ENCODE assay signal across 14 cellular contexts in genomic region chr5:74042559-74043357, GRCh38.
DNase-seq lines count a peak whose midpoint lies in the region; ATAC-seq lines count a peak whose summit lies in the region.
"Had no signal": no experiment of that assay in that cellular context is flagged by ENCODE, and none has a peak within 500 bp of the region (broad histone marks: within the 10 kb centered on the region; RNA-seq: fewer than 3 reads in every experiment).

No MANE protein-coding gene starts in this region.

- DNase-seq in Ammon's horn (ENCODE audit: low spot score) (peak; percentile 45), NCI-H446 treated with DMSO at 0.1 percent for 48 hours (lab: John Stamatoyannopoulos, UW) (peak; percentile 70), fibroblast of gingiva (ENCODE audit: low read depth) (peak; percentile 67), occipital lobe (lab: John Stamatoyannopoulos, UW) (peak; percentile 30), substantia nigra (lab: John Stamatoyannopoulos, UW) (no peak)
- DNase-seq in effector memory CD4-positive, alpha-beta T cell: no peak
- no peak for DNase-seq in activated CD4-positive, CD25-positive, alpha-beta regulatory T cell treated with anti-CD3 and anti-CD28 coated beads, Interleukin-2, amount 50 U/mL, for 72 hours
- DNase-seq: activated naive CD4-positive, alpha-beta T cell; CD4-positive, CD25-positive, alpha-beta regulatory T cell; naive thymus-derived CD4-positive, alpha-beta T cell; NCI-H524; stimulated activated naive B cell treated with anti-CD40 and anti-IgM and Interleukin-4, amounts not matched to agents 10 μg/mL and 1 μg/mL and 100 μg/mL, for 72 hours had no signal

- H3K9me3 ChIP-seq in effector memory CD4-positive, alpha-beta T cell (ENCODE audit: control insufficient read depth, low read length): no peaks in the 10 kb centered on the region

- no peak for ATAC-seq in HG03135 (IDR thresholded peaks at IDR 0.05; ENCODE audit: unreplicated experiment)
- ATAC-seq: GM23338; naive thymus-derived CD4-positive, alpha-beta T cell; stimulated activated naive B cell treated with anti-CD40 and anti-IgM and Interleukin-4, amounts not matched to agents 10 μg/mL and 1 μg/mL and 100 μg/mL, for 72 hours had no signal

- no peaks in the 10 kb centered on the region for H3K4me1 ChIP-seq in effector memory CD4-positive, alpha-beta T cell (ENCODE audit: control insufficient read depth, insufficient read depth, low read length, poor library complexity, severe bottlenecking)

- peaks cover 3% of the 10 kb centered on the region for H3K27me3 ChIP-seq in effector memory CD4-positive, alpha-beta T cell (replicated peaks; ENCODE audit: control insufficient read depth, insufficient read depth, low read length, poor library complexity, severe bottlenecking)

- H3K4me3 ChIP-seq in effector memory CD4-positive, alpha-beta T cell (ENCODE audit: insufficient read depth, low read depth, low read length, poor library complexity, severe bottlenecking): no peak overlapping the region
- H3K4me3 ChIP-seq: GM23338 had no signal

- no peaks in the 10 kb centered on the region for H3K36me3 ChIP-seq in effector memory CD4-positive, alpha-beta T cell (ENCODE audit: control insufficient read depth, insufficient read depth, low read length)

- no peak overlapping the region for H3K27ac ChIP-seq in effector memory CD4-positive, alpha-beta T cell (ENCODE audit: insufficient read depth, low read length, poor library complexity, severe bottlenecking)
- H3K27ac ChIP-seq in substantia nigra (ENCODE audit: low read depth, low read length, poor library complexity, severe bottlenecking): no peak overlapping the region

Comparison
In these comparisons a context has a peak if more than half of its experiments do, and no peak if none do; other contexts are left out.
1. DNase-seq: peak in Ammon's horn (single experiment), NCI-H446 treated with DMSO at 0.1 percent for 48 hours (single experiment), fibroblast of gingiva (single experiment) and occipital lobe (single experiment); none in effector memory CD4-positive, alpha-beta T cell (0 of 3), activated CD4-positive, CD25-positive, alpha-beta regulatory T cell treated with anti-CD3 and anti-CD28 coated beads, Interleukin-2, amount 50 U/mL, for 72 hours (single experiment) and substantia nigra (0 of 49).